ENCODE assay signal across 19 cellular contexts in genomic region chr18:48694295-48694694, GRCh38.
A peak's percentile ranks its signal among the peaks of the same experiment; 100 is the strongest.
DNase-seq lines count a peak whose midpoint lies in the region; ATAC-seq, FAIRE-seq and TF ChIP-seq lines count a peak whose summit lies in the region.
"Had no signal": no experiment of that assay in that cellular context is flagged by ENCODE, and none has a peak within 500 bp of the region (broad histone marks: within the 10 kb centered on the region; RNA-seq: fewer than 3 reads in every experiment).

No MANE protein-coding gene starts in this region.

- no peaks in the 10 kb centered on the region for H3K36me3 Mint-ChIP-seq in activated T-helper 17 cell treated with anti-CD3 and anti-CD28 coated beads, Interleukin-2, amount 50 U/mL, for 72 hours (ENCODE audit: low read depth)
- no peaks in the 10 kb centered on the region for H3K36me3 Mint-ChIP-seq in CD8-positive, alpha-beta T cell
- H3K36me3 Mint-ChIP-seq: CD8-positive, alpha-beta memory T cell had no signal

- no peak overlapping the region for H3K4me2 ChIP-seq in A549
- H3K4me2 ChIP-seq in H1 (ENCODE audit: insufficient read depth in 1 of 2, low read depth in 2 of 2, low read length in 2 of 2) = no peak overlapping the region
- H3K4me2 ChIP-seq: BLaER1 had no signal

- H3K4ac ChIP-seq in H1 (replicated peaks; ENCODE audit: insufficient read length, low read depth, low read length) = no peak overlapping the region

- POLR2A ChIA-PET in A549 (lab: Yijun Ruan, JAX) = no interaction called here
- POLR2A ChIA-PET in H1 (lab: Charles Lee; ENCODE audit: partially characterized antibody) = interaction anchor here (0.6 kb wide), 1 partner anchor 186 kb away, joined by 3 read pairs; no protein-coding TSS in a partner anchor
- POLR2A ChIA-PET in CD8-positive, alpha-beta T cell (lab: Charles Lee) = no interaction called here

- no peak overlapping the region for H3K18ac ChIP-seq in H1 (ENCODE audit: extremely low read depth, low read length)

- no peak overlapping the region for H3K9ac ChIP-seq in H1 (replicated peaks in 1 of 4; ENCODE audit: extremely low read depth in 1 of 4, low read depth in 3 of 4, low read length in 3 of 4)
- H3K9ac ChIP-seq: BLaER1 had no signal

- H2BK5ac ChIP-seq in H1 (ENCODE audit: low read depth, low read length) = no peak overlapping the region

- H3K56ac ChIP-seq in H1 (replicated peaks; ENCODE audit: insufficient read length, low read depth, low read length) = no peak overlapping the region

- CTCF ChIA-PET in A549 (lab: Yijun Ruan, JAX) (interaction anchor here (1.1 to 1.5 kb wide), 3 partner anchors 18 to 218 kb away, joined by 3 read pairs; no protein-coding TSS in a partner anchor), H1 (lab: Charles Lee; ENCODE audit: partially characterized antibody) (interaction anchor here (0.9 to 1.5 kb wide), 3 partner anchors 17 to 43 kb away, joined by 3 to 4 read pairs (median 4); no protein-coding TSS in a partner anchor)
- CTCF ChIA-PET in CD8-positive, alpha-beta T cell (lab: Charles Lee) = no interaction called here

- WGBS in A549 (ENCODE audit: missing lambda C conversion rate) = 95% methylated on average over 4 of the region's 5 CpGs
- WGBS in H1 (ENCODE audit: extremely low coverage in 1 of 2, insufficient coverage in 1 of 2, insufficient read length in 1 of 2, insufficient replicate concordance in 2 of 2, low coverage in 1 of 2, low lambda C conversion rate in 2 of 2, missing lambda C conversion rate in 1 of 2), 2 experiments = 97% methylated on average over 5 of the region's 5 CpGs; no CpG with 5 or more reads in 1 of the 2 experiments
- 34 to 76% (median 36%) methylated on average over 4 to 5 of the region's 5 CpGs for WGBS in psoas muscle, 3 donors

- no peak overlapping the region for H3K23ac ChIP-seq in H1 (ENCODE audit: insufficient read length)

- no peak overlapping the region for H2AFZ ChIP-seq in H1 (ENCODE audit: low read length)

- no peaks in the 10 kb centered on the region for H3K79me1 ChIP-seq in H1 (ENCODE audit: low read depth, low read length)

- DNase-seq in A549 (ENCODE audit: low read depth in 1 of 2, low spot score in 1 of 2) (no peak), H1 (ENCODE audit: low read depth in 1 of 2, low spot score in 2 of 2) (no peak), psoas muscle (peak in 1 of 2 donors; percentile 64), DMS53 treated with DMSO at 0.1 percent for 48 hours (lab: John Stamatoyannopoulos, UW; ENCODE audit: unreplicated experiment) (no peak), coronary artery (ENCODE audit: low spot score) (no peak), NCI-H1694 treated with DMSO at 0.1 percent for 48 hours (lab: John Stamatoyannopoulos, UW) (no peak)
- DNase-seq in CD8-positive, alpha-beta T cell = no peak
- DNase-seq: CD8-positive, alpha-beta memory T cell; DMS79 treated with DMSO at 0.1 percent for 48 hours; MM.1S; NCI-H1092 treated with DMSO at 0.1 percent for 48 hours; NCI-H146 had no signal

- no peak overlapping the region for H4K91ac ChIP-seq in H1 (replicated peaks; ENCODE audit: insufficient read length, low read length)

- no peak overlapping the region for H2AK5ac ChIP-seq in H1 (ENCODE audit: low read depth, low read length)

- TF ChIP-seq POLR2A in A549 (IDR thresholded peaks at IDR 0.05; ENCODE audit: low read length) (no peak), H1 (IDR thresholded peaks at IDR 0.05; ENCODE audit: control extremely low read depth in 1 of 2, low read depth in 2 of 2, low read length in 2 of 2) (no peak)

- H3K27ac Mint-ChIP-seq in activated T-helper 17 cell treated with anti-CD3 and anti-CD28 coated beads, Interleukin-2, amount 50 U/mL, for 72 hours = peak overlapping the region; percentile 18
- no peak overlapping the region for H3K27ac Mint-ChIP-seq in CD8-positive, alpha-beta T cell

- peak overlapping the region; percentile 48 to 74; a peak in 4 of 6 replicates for H3K27ac ChIP-seq in A549
- H3K27ac ChIP-seq in H1 (ENCODE audit: low read depth, low read length) = no peak overlapping the region
- peak overlapping the region; percentile 77 for H3K27ac ChIP-seq in psoas muscle
- no peak overlapping the region for H3K27ac ChIP-seq in coronary artery
- H3K27ac ChIP-seq in CD8-positive, alpha-beta T cell (ENCODE audit: low read depth, low read length) = no peak overlapping the region
- H3K27ac ChIP-seq: BLaER1 had no signal

- H3K4me1 Mint-ChIP-seq in activated T-helper 17 cell treated with anti-CD3 and anti-CD28 coated beads, Interleukin-2, amount 50 U/mL, for 72 hours = no peaks in the 10 kb centered on the region
- no peaks in the 10 kb centered on the region for H3K4me1 Mint-ChIP-seq in CD8-positive, alpha-beta T cell (ENCODE audit: low read depth)
- H3K4me1 Mint-ChIP-seq: CD8-positive, alpha-beta memory T cell had no signal

- no peak overlapping the region for H2BK15ac ChIP-seq in H1 (ENCODE audit: low read length)

- H3K23me2 ChIP-seq in H1 (ENCODE audit: low read depth, low read length) = no peaks in the 10 kb centered on the region

- H3K9me3 ChIP-seq in A549 (no peaks in the 10 kb centered on the region), H1 (ENCODE audit: insufficient read depth in 2 of 2, low read depth in 1 of 2, low read length in 1 of 2) (no peaks in the 10 kb centered on the region), psoas muscle (no peaks in the 10 kb centered on the region)
- H3K9me3 ChIP-seq in CD8-positive, alpha-beta T cell (ENCODE audit: low read length) = no peaks in the 10 kb centered on the region
- H3K9me3 ChIP-seq: BLaER1, HAP-1 had no signal

- H3K14ac ChIP-seq in H1 (ENCODE audit: insufficient read length) = no peak overlapping the region

- no peaks in the 10 kb centered on the region for H3K9me3 Mint-ChIP-seq in activated T-helper 17 cell treated with anti-CD3 and anti-CD28 coated beads, Interleukin-2, amount 50 U/mL, for 72 hours
- no peaks in the 10 kb centered on the region for H3K9me3 Mint-ChIP-seq in CD8-positive, alpha-beta T cell
- H3K9me3 Mint-ChIP-seq: CD8-positive, alpha-beta memory T cell had no signal

- no peak overlapping the region for H4K8ac ChIP-seq in H1 (ENCODE audit: extremely low read depth, insufficient read depth, low read length)

- 0 out of 2 replicates have a peak overlapping the region, but pooled peaks have one; percentile 40 for H2BK20ac ChIP-seq in H1 (ENCODE audit: low read length)

- H3K36me3 ChIP-seq in H1 (ENCODE audit: control insufficient read depth in 2 of 4, insufficient read depth in 4 of 4, low read length in 3 of 4) = no peaks in the 10 kb centered on the region
- H3K36me3 ChIP-seq in psoas muscle (ENCODE audit: insufficient read depth in 1 of 2, low read depth in 1 of 2) = no peaks in the 10 kb centered on the region
- H3K36me3 ChIP-seq in CD8-positive, alpha-beta T cell (ENCODE audit: insufficient read depth, low read length) = no peaks in the 10 kb centered on the region
- H3K36me3 ChIP-seq: HAP-1 had no signal

- no peak for ATAC-seq in A549
- ATAC-seq in activated T-helper 17 cell treated with anti-CD3 and anti-CD28 coated beads, Interleukin-2, amount 50 U/mL, for 72 hours (replicated peaks) = no peak
- ATAC-seq in psoas muscle = peak; percentile 86 to 94 (median 92)
- no peak for ATAC-seq in CD8-positive, alpha-beta T cell
- ATAC-seq: Right ventricle myocardium inferior had no signal

- H3K27me3 Mint-ChIP-seq in activated T-helper 17 cell treated with anti-CD3 and anti-CD28 coated beads, Interleukin-2, amount 50 U/mL, for 72 hours = no peaks in the 10 kb centered on the region
- H3K27me3 Mint-ChIP-seq in CD8-positive, alpha-beta T cell (ENCODE audit: low read depth) = no peaks in the 10 kb centered on the region
- H3K27me3 Mint-ChIP-seq: CD8-positive, alpha-beta memory T cell had no signal

- H3K4me1 ChIP-seq in A549 = peaks cover 11% of the 10 kb centered on the region
- H3K4me1 ChIP-seq in H1 (replicated peaks in 1 of 4; ENCODE audit: control insufficient read depth in 3 of 4, insufficient read depth in 4 of 4, low read length in 3 of 4) = no peaks in the 10 kb centered on the region
- peaks cover 34% of the 10 kb centered on the region for H3K4me1 ChIP-seq in psoas muscle
- no peaks in the 10 kb centered on the region for H3K4me1 ChIP-seq in CD8-positive, alpha-beta T cell (ENCODE audit: insufficient read depth, low read length)
- H3K4me1 ChIP-seq: HAP-1 had no signal

- TF ChIP-seq EP300 in A549 (IDR thresholded peaks at IDR 0.05) = no peak
- TF ChIP-seq EP300 in H1 (IDR thresholded peaks at IDR 0.05; ENCODE audit: borderline replicate concordance in 1 of 2, low read depth in 2 of 2, low read length in 2 of 2) = no peak

- no peak overlapping the region for H2BK12ac ChIP-seq in H1 (ENCODE audit: low read depth, low read length)

- H3K27me3 ChIP-seq in H1 (replicated peaks in 1 of 4; ENCODE audit: control insufficient read depth in 3 of 4, extremely low read depth in 1 of 4, insufficient read depth in 3 of 4, low read length in 3 of 4) = no peaks in the 10 kb centered on the region
- H3K27me3 ChIP-seq in psoas muscle (ENCODE audit: insufficient read depth in 3 of 3, low read length in 2 of 3) = no peaks in the 10 kb centered on the region
- H3K27me3 ChIP-seq in CD8-positive, alpha-beta T cell (ENCODE audit: insufficient read depth, low read length) = no peaks in the 10 kb centered on the region
- H3K27me3 ChIP-seq: BLaER1 had no signal

- no peak overlapping the region for H3K4me3 Mint-ChIP-seq in activated T-helper 17 cell treated with anti-CD3 and anti-CD28 coated beads, Interleukin-2, amount 50 U/mL, for 72 hours
- H3K4me3 Mint-ChIP-seq in CD8-positive, alpha-beta T cell = no peak overlapping the region
- H3K4me3 Mint-ChIP-seq: CD8-positive, alpha-beta memory T cell had no signal

- FAIRE-seq in A549 (lab: Jason Lieb, UNC) = no peak
- FAIRE-seq in H1 (lab: Jason Lieb, UNC) = no peak
- FAIRE-seq: A204.1, HTR-8/SVneo, RCC 7860 had no signal

- H4K20me1 ChIP-seq in H1 (replicated peaks in 1 of 2; ENCODE audit: control insufficient read depth in 1 of 2, insufficient read depth in 2 of 2, low read length in 2 of 2) = no peaks in the 10 kb centered on the region
- H4K20me1 ChIP-seq: BLaER1 had no signal

- H4K5ac ChIP-seq in H1 (ENCODE audit: insufficient read length, low read depth, low read length) = no peak overlapping the region

- H2BK120ac ChIP-seq in H1 (replicated peaks; ENCODE audit: low read depth, low read length) = no peak overlapping the region

- H3K4me3 ChIP-seq in A549 (no peak overlapping the region), H1 (ENCODE audit: extremely low read depth in 1 of 4, insufficient read depth in 2 of 4, low read depth in 3 of 4, low read length in 4 of 4) (no peak overlapping the region), psoas muscle (no peak overlapping the region), coronary artery (no peak overlapping the region)
- H3K4me3 ChIP-seq in CD8-positive, alpha-beta T cell (ENCODE audit: low read depth, low read length) = no peak overlapping the region
- H3K4me3 ChIP-seq: BLaER1, HAP-1 had no signal

- H3K79me2 ChIP-seq in H1 (ENCODE audit: control insufficient read depth in 1 of 2, insufficient read depth in 2 of 2, low read length in 2 of 2) = no peaks in the 10 kb centered on the region

- TF ChIP-seq RAD21 in A549 (conservative IDR thresholded peaks at IDR 0.05 in 1 of 2, IDR thresholded peaks at IDR 0.05 in 1 of 2) (no peak), H1 (IDR thresholded peaks at IDR 0.05 in 1 of 2, conservative IDR thresholded peaks at IDR 0.05 in 1 of 2; ENCODE audit: low read depth in 2 of 2, low read length in 2 of 2) (no peak)

- TF ChIP-seq CTCF in A549 (IDR thresholded peaks at IDR 0.05) (no peak), H1 (IDR thresholded peaks at IDR 0.05; ENCODE audit: control extremely low read depth in 1 of 3, insufficient read depth in 1 of 3, low read depth in 1 of 3, low read length in 3 of 3) (no peak), psoas muscle (IDR thresholded peaks at IDR 0.05) (no peak), coronary artery (IDR thresholded peaks at IDR 0.05) (no peak)
- TF ChIP-seq CTCF in CD8-positive, alpha-beta T cell (IDR thresholded peaks at IDR 0.05) = no peak

- intact Hi-C loops in psoas muscle (cut with DNase I) = loop anchor here (5.0 kb wide), 3 partner anchors 68 to 348 kb away; no protein-coding TSS in a partner anchor
- intact Hi-C loops in CD8-positive, alpha-beta T cell (cut with DNase I, micrococcal nuclease) = no loop called here

Comparison
In these comparisons a context has a peak if more than half of its experiments do, and no peak if none do; other contexts are left out.
1. ATAC-seq: peak in psoas muscle (4 of 4); none in A549 (0 of 2), activated T-helper 17 cell treated with anti-CD3 and anti-CD28 coated beads, Interleukin-2, amount 50 U/mL, for 72 hours (single experiment) and CD8-positive, alpha-beta T cell (single experiment).
2. H3K27ac ChIP-seq: peak in A549 (2 of 2) and psoas muscle (single experiment); none in H1 (single experiment), coronary artery (0 of 2) and CD8-positive, alpha-beta T cell (single experiment).
3. intact Hi-C loops: an anchor here in psoas muscle (5.0 kb wide); none called in CD8-positive, alpha-beta T cell.